ENCODE assay signal across 9 cellular contexts in the genomic region with DNA sequence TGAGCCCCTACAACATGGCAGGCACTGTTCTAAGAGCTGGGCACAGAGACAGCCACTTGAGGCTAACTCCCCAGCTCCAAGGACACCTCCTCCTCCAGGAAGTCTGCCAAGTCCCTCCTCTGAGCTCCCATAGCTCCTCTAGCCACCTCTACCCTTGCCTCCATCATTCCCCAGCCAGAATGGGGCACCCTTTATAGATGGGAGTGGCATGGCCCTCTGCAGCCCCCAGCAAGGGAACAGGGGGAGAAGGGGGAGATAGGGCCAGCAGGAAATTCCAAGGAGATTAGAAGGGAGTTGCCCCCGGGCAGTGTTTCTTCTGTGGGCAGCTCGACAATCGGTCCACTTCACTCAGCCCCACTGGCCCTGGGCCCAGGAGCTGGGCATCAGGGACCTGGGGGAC. TPM values are rescaled to one million over a fixed set of nuclear protein-coding genes. Genes with fewer than 3 reads are reported as not detected.
DNase-seq lines count a peak whose midpoint lies in the region; ATAC-seq and TF ChIP-seq lines count a peak whose summit lies in the region.
"Had no signal": no experiment of that assay in that cellular context is flagged by ENCODE, and none has a peak within 500 bp of the region (broad histone marks: within the 10 kb centered on the region; RNA-seq: fewer than 3 reads in every experiment).

No MANE protein-coding gene starts in this region.

- peaks cover 0 to 8% (median 6%) of the 10 kb centered on the region in 5 experiments for H3K9me3 Mint-ChIP-seq in brain

- no peak for TF ChIP-seq CTCF in brain (conservative IDR thresholded peaks at IDR 0.05)

- peak; percentile 51 for DNase-seq in DMS 273 (lab: John Stamatoyannopoulos, UW; ENCODE audit: unreplicated experiment)
- DNase-seq in DMS 273 treated with DMSO at 0.1 percent for 48 hours (lab: John Stamatoyannopoulos, UW) = no peak
- no peak for DNase-seq in NCI-H2227 (lab: John Stamatoyannopoulos, UW; ENCODE audit: unreplicated experiment)
- DNase-seq: 8988T had no signal

- H3K36me3 ChIP-seq in thymus (ENCODE audit: control insufficient read depth, insufficient read depth) = no peaks in the 10 kb centered on the region

- H3K27me3 Mint-ChIP-seq in brain = no peaks in the 10 kb centered on the region

- H3K27ac ChIP-seq in layer of hippocampus (ENCODE audit: low read depth, low read length) (peak overlapping the region; percentile 48), thymus (ENCODE audit: low read depth) (peak overlapping the region; percentile 44)

- H3K27me3 ChIP-seq in layer of hippocampus (ENCODE audit: control insufficient read depth, insufficient read depth, low read length) (no peaks in the 10 kb centered on the region), thymus (ENCODE audit: control insufficient read depth, insufficient read depth) (no peaks in the 10 kb centered on the region)

- H3K9me3 ChIP-seq in thymus (ENCODE audit: control insufficient read depth) = no peaks in the 10 kb centered on the region

- no peak overlapping the region for H3K4me3 ChIP-seq in thymus (ENCODE audit: low read length)

- H3K4me3 Mint-ChIP-seq in brain = peak overlapping the region in 1 of 5 experiments; percentile 43

- H3K4me1 Mint-ChIP-seq in brain = peaks cover 71% of the 10 kb centered on the region

- H3K4me1 ChIP-seq in thymus (ENCODE audit: control insufficient read depth, insufficient read depth, low read length) = no peaks in the 10 kb centered on the region

- H3K36me3 Mint-ChIP-seq in brain = peaks cover 21% of the 10 kb centered on the region

- H3K27ac Mint-ChIP-seq in brain = peak overlapping the region in 4 of 5 experiments; percentile 53 to 87 (median 78)

- 95% methylated on average over 3 of the region's 3 CpGs for WGBS in thymus

- no peak for ATAC-seq in HG02870 (IDR thresholded peaks at IDR 0.05; ENCODE audit: unreplicated experiment)
- ATAC-seq in GM21528 (IDR thresholded peaks at IDR 0.05; ENCODE audit: low FRiP score, unreplicated experiment) = no peak

RNA-seq across cellular contexts. Expression of a gene that starts 19.7 kb away (rescaled TPM):
- not detected for polyA plus RNA-seq in brain (ENCODE audit: insufficient read depth, low read depth, low replicate concordance)
- 0.48 TPM for polyA plus RNA-seq in thymus
